In genomic region chr1:203455706-203456105, GRCh38 we compare ENCODE assay signal across 18 cellular contexts. TPM values are rescaled to one million over a fixed set of nuclear protein-coding genes. Genes with fewer than 3 reads are reported as not detected.
DNase-seq lines count a peak whose midpoint lies in the region; ATAC-seq and TF ChIP-seq lines count a peak whose summit lies in the region.
"Had no signal": no experiment of that assay in that cellular context is flagged by ENCODE, and none has a peak within 500 bp of the region (broad histone marks: within the 10 kb centered on the region; RNA-seq: fewer than 3 reads in every experiment).

No MANE protein-coding gene starts in this region.

- H3K36me3 Mint-ChIP-seq in nephron (ENCODE audit: low read depth) (no peaks in the 10 kb centered on the region), osteocyte (ENCODE audit: unreplicated experiment) (no peaks in the 10 kb centered on the region)
- H3K36me3 Mint-ChIP-seq: CD14-positive monocyte; CD8-positive, alpha-beta T cell had no signal

- TF ChIP-seq POLR2A in heart left ventricle (IDR thresholded peaks at IDR 0.05): no peak
- TF ChIP-seq POLR2A in thyroid gland (IDR thresholded peaks at IDR 0.05): no peak

- H3K36me3 ChIP-seq in heart left ventricle: no peaks in the 10 kb centered on the region
- H3K36me3 ChIP-seq in thyroid gland: no peaks in the 10 kb centered on the region

- H3K27ac Mint-ChIP-seq in nephron (peak overlapping the region; percentile 30 to 79 (median 74)), osteocyte (ENCODE audit: unreplicated experiment) (no peak overlapping the region)
- H3K27ac Mint-ChIP-seq: CD8-positive, alpha-beta T cell had no signal

- DNase-seq in right cardiac atrium (peak in 2 of 3 donors; percentile 49 to 63), heart left ventricle (no peak), osteocyte (ENCODE audit: extremely low spot score, unreplicated experiment) (peak; percentile 78), HuH-7 (ENCODE audit: low spot score) (no peak), thyroid gland (no peak), UCSD-AML1 (lab: John Stamatoyannopoulos, UW; ENCODE audit: unreplicated experiment) (no peak), NCI-H1436 (lab: John Stamatoyannopoulos, UW) (no peak)
- DNase-seq: CD8-positive, alpha-beta T cell; COR-L47; DND-41; GDM1; IMR-90 had no signal

- intact Hi-C loops in right cardiac atrium (cut with DNase I): no loop called here
- intact Hi-C loops in heart left ventricle (cut with DNase I): no loop called here
- intact Hi-C loops in thyroid gland (cut with DNase I): no loop called here

- H3K27me3 ChIP-seq in right cardiac atrium (ENCODE audit: control insufficient read depth, insufficient read depth) (no peaks in the 10 kb centered on the region), heart left ventricle (peaks cover 0 to 10% (median 0%) of the 10 kb centered on the region in 9 donors), thyroid gland (no peaks in the 10 kb centered on the region)

- no peak for TF ChIP-seq CTCF in heart left ventricle (IDR thresholded peaks at IDR 0.05)
- TF ChIP-seq CTCF in nephron (IDR thresholded peaks at IDR 0.05; ENCODE audit: unreplicated experiment in 3 of 3): no peak
- no peak for TF ChIP-seq CTCF in osteocyte (IDR thresholded peaks at IDR 0.05)
- TF ChIP-seq CTCF in thyroid gland (IDR thresholded peaks at IDR 0.05): no peak

- H3K4me3 ChIP-seq in right cardiac atrium (ENCODE audit: low read length) (no peak overlapping the region), heart left ventricle (no peak overlapping the region), thyroid gland (replicated peaks in 1 of 3) (no peak overlapping the region)

- H3K27ac ChIP-seq in right cardiac atrium (ENCODE audit: low read length) (no peak overlapping the region), heart left ventricle (no peak overlapping the region), thyroid gland (no peak overlapping the region)
- H3K27ac ChIP-seq: 22Rv1 had no signal

- WGBS in right cardiac atrium: 85% methylated on average over 3 of the region's 3 CpGs
- 78 to 95% (median 89%) methylated on average over 3 of the region's 3 CpGs for WGBS in heart left ventricle, 4 donors
- 84 to 100% methylated on average over 1 to 3 of the region's 3 CpGs for WGBS in thyroid gland, 2 donors

- ATAC-seq in right cardiac atrium (peak in 1 of 2 donors; percentile 66), heart left ventricle (no peak)
- ATAC-seq: CD8-positive, alpha-beta T cell; HCT116 had no signal

- no peaks in the 10 kb centered on the region for H3K9me3 Mint-ChIP-seq in nephron
- H3K9me3 Mint-ChIP-seq in osteocyte (ENCODE audit: unreplicated experiment): no peaks in the 10 kb centered on the region
- H3K9me3 Mint-ChIP-seq: CD8-positive, alpha-beta T cell had no signal

- H3K4me1 Mint-ChIP-seq in nephron: peaks cover 21% of the 10 kb centered on the region
- H3K4me1 Mint-ChIP-seq in osteocyte (ENCODE audit: unreplicated experiment): peaks cover 38% of the 10 kb centered on the region

- peaks cover 7% of the 10 kb centered on the region for H3K27me3 Mint-ChIP-seq in nephron (ENCODE audit: low read depth)
- H3K27me3 Mint-ChIP-seq in osteocyte (ENCODE audit: unreplicated experiment): no peaks in the 10 kb centered on the region

- no peaks in the 10 kb centered on the region for H3K9me3 ChIP-seq in right cardiac atrium (ENCODE audit: control insufficient read depth, low read length)
- no peaks in the 10 kb centered on the region for H3K9me3 ChIP-seq in heart left ventricle
- H3K9me3 ChIP-seq in thyroid gland: no peaks in the 10 kb centered on the region

- H3K4me3 Mint-ChIP-seq in nephron: peak overlapping the region in 1 of 3 experiments; percentile 21
- no peak overlapping the region for H3K4me3 Mint-ChIP-seq in osteocyte (ENCODE audit: unreplicated experiment)
- H3K4me3 Mint-ChIP-seq: CD14-positive monocyte; CD8-positive, alpha-beta T cell had no signal

- H3K4me1 ChIP-seq in right cardiac atrium (ENCODE audit: control insufficient read depth, insufficient read depth, low read length) (no peaks in the 10 kb centered on the region), heart left ventricle (peaks cover 0 to 10% (median 0%) of the 10 kb centered on the region in 12 donors), thyroid gland (peaks cover 0 to 14% of the 10 kb centered on the region in 2 donors)

RNA-seq across cellular contexts. Expression of gene PRELP, which starts 19.9 kb away (rescaled TPM):
- total RNA-seq in right cardiac atrium: 100 to 1,000 TPM in 1 of 4 donors, 10 to 100 TPM in 3; 43.9 to 109 (median 67.4) TPM
- 61.9 TPM for polyA plus RNA-seq in right cardiac atrium
- 10 to 100 TPM in 6 of 9 donors, 1 to 10 TPM in 3; 3.6 to 61.9 (median 13.6) TPM for total RNA-seq in heart left ventricle
- polyA plus RNA-seq in heart left ventricle: 10 to 100 TPM in 1 of 2 donors, 1 to 10 TPM in 1; 7.8 to 14.6 TPM
- total RNA-seq in osteocyte: 0.94 and 1.0 TPM in 2 replicates
- total RNA-seq in thyroid gland: 10 to 100 TPM; 17.5 to 86.1 (median 35.4) TPM
- total RNA-seq: A673; CD8-positive, alpha-beta T cell; IMR-90 had no signal
- polyA plus RNA-seq: CD14-positive monocyte had no signal

RNA-seq across cellular contexts. Expression of gene OPTC, which starts 38.2 kb away (rescaled TPM):
- total RNA-seq in right cardiac atrium: not detected
- not detected for polyA plus RNA-seq in right cardiac atrium
- total RNA-seq in heart left ventricle: not detected
- not detected for polyA plus RNA-seq in heart left ventricle
- total RNA-seq in osteocyte: not detected in 2 replicates
- not detected for total RNA-seq in thyroid gland
- total RNA-seq: A673; CD8-positive, alpha-beta T cell; IMR-90 had no signal
- polyA plus RNA-seq: BJ, CD14-positive monocyte, IMR-90 had no signal

Comparison
In these comparisons a context has a peak if more than half of its experiments do, and no peak if none do; other contexts are left out.
1. DNase-seq: peak in right cardiac atrium (2 of 3) and osteocyte (single experiment); none in heart left ventricle (0 of 5), HuH-7 (single experiment), thyroid gland (0 of 2), UCSD-AML1 (single experiment) and NCI-H1436 (single experiment).